ENCODE assay signal across 8 cellular contexts in genomic region chr1:2311184-2312032, GRCh38.
DNase-seq lines count a peak whose midpoint lies in the region; ATAC-seq and TF ChIP-seq lines count a peak whose summit lies in the region.

No MANE protein-coding gene starts in this region.

- POLR2A ChIA-PET in OCI-LY7 (lab: Charles Lee) = interaction anchor here (1.0 kb wide), 1 partner anchor 10 kb away, joined by 4 read pairs; no protein-coding TSS in a partner anchor

- no TSS peak for BruUV-seq in OCI-LY7 (replicated peaks; lab: Mats Ljungman, UMichigan)

- CTCF ChIA-PET in OCI-LY7 (lab: Charles Lee; ENCODE audit: unreplicated experiment) = no interaction called here

- H3K9me3 Mint-ChIP-seq in activated T-cell treated with anti-CD3 and anti-CD28 coated beads, Interleukin-2, amount 50 U/mL, for 24 hours = no peaks in the 10 kb centered on the region
- H3K9me3 Mint-ChIP-seq in osteocyte (ENCODE audit: unreplicated experiment) = no peaks in the 10 kb centered on the region

- 24% methylated on average over 20 to 21 of the region's 21 CpGs for WGBS in aorta, 2 donors

- no peaks in the 10 kb centered on the region for H3K9me2 ChIP-seq in OCI-LY7 (ENCODE audit: insufficient read depth, low read length)

- no peak overlapping the region for H2AFZ ChIP-seq in OCI-LY7 (ENCODE audit: low read length)

- H3K4me3 Mint-ChIP-seq in activated T-cell treated with anti-CD3 and anti-CD28 coated beads, Interleukin-2, amount 50 U/mL, for 24 hours = no peak overlapping the region
- H3K4me3 Mint-ChIP-seq in osteocyte (ENCODE audit: unreplicated experiment) = no peak overlapping the region

- peak; percentile 39 for DNase-seq in NCI-H1436 (lab: John Stamatoyannopoulos, UW)
- DNase-seq in NCI-H1436 treated with DMSO at 0.1 percent for 48 hours (lab: John Stamatoyannopoulos, UW) = no peak
- peak; percentile 68 for DNase-seq in OCI-LY7 (ENCODE audit: low spot score)
- DNase-seq in activated T-cell treated with anti-CD3 and anti-CD28 coated beads, Interleukin-2, amount 50 U/mL, for 24 hours = peak; percentile 72
- peak; percentile 34 for DNase-seq in fibroblast of gingiva (ENCODE audit: low read depth)
- DNase-seq in osteocyte (ENCODE audit: extremely low spot score, unreplicated experiment) = no peak
- peak; percentile 82 to 92 for DNase-seq in aorta

- H4K20me1 ChIP-seq in OCI-LY7 (ENCODE audit: insufficient read depth, low read length) = no peaks in the 10 kb centered on the region

- no peak overlapping the region for H3K27ac ChIP-seq in OCI-LY7 (ENCODE audit: low read depth, low read length, poor library complexity, severe bottlenecking)
- H3K27ac ChIP-seq in aorta (ENCODE audit: low read depth in 1 of 2, low read length in 2 of 2) = peak overlapping the region in 1 of 2 donors; percentile 21

- intact Hi-C loops in OCI-LY7 (cut with micrococcal nuclease; ENCODE audit: unreplicated experiment) (no loop called here), aorta (cut with DNase I) (loop anchor here (5.0 kb wide), 2 partner anchors 71 to 79 kb away; no protein-coding TSS in a partner anchor)

- TF ChIP-seq CTCF in OCI-LY7 (conservative IDR thresholded peaks at IDR 0.05; ENCODE audit: low read length) = peak; percentile 59
- peak; percentile 51 for TF ChIP-seq CTCF in osteocyte (IDR thresholded peaks at IDR 0.05)

- H3K36me3 ChIP-seq in OCI-LY7 (ENCODE audit: insufficient read depth, low read length) (no peaks in the 10 kb centered on the region), aorta (ENCODE audit: control insufficient read depth in 1 of 2, insufficient read depth in 2 of 2, low read length in 1 of 2) (peaks cover 0 to 3% of the 10 kb centered on the region in 2 donors)

- H3K9me3 ChIP-seq in OCI-LY7 (ENCODE audit: low read length) = no peaks in the 10 kb centered on the region
- H3K9me3 ChIP-seq in aorta (ENCODE audit: control insufficient read depth, low read length) = no peaks in the 10 kb centered on the region

- peaks cover 34% of the 10 kb centered on the region for H3K36me3 Mint-ChIP-seq in activated T-cell treated with anti-CD3 and anti-CD28 coated beads, Interleukin-2, amount 50 U/mL, for 24 hours (ENCODE audit: low read depth)
- H3K36me3 Mint-ChIP-seq in osteocyte (ENCODE audit: unreplicated experiment) = peaks cover 15% of the 10 kb centered on the region

- H3K79me2 ChIP-seq in OCI-LY7 (ENCODE audit: insufficient read depth, low read depth, low read length) = no peaks in the 10 kb centered on the region

- H3K4me1 ChIP-seq in OCI-LY7 (ENCODE audit: insufficient read depth, low read length, poor library complexity, severe bottlenecking) = peaks cover 3% of the 10 kb centered on the region
- H3K4me1 ChIP-seq in aorta (ENCODE audit: control insufficient read depth in 1 of 2, insufficient read depth in 2 of 2, low read length in 2 of 2) = no peaks in the 10 kb centered on the region

- H3K27ac Mint-ChIP-seq in activated T-cell treated with anti-CD3 and anti-CD28 coated beads, Interleukin-2, amount 50 U/mL, for 24 hours = peak overlapping the region; percentile 59
- H3K27ac Mint-ChIP-seq in osteocyte (ENCODE audit: unreplicated experiment) = peak overlapping the region; percentile 54

- no peak overlapping the region for H3K4me3 ChIP-seq in OCI-LY7 (ENCODE audit: low read depth, low read length, poor library complexity, severe bottlenecking)
- H3K4me3 ChIP-seq in aorta (ENCODE audit: low read length in 2 of 2) = no peak overlapping the region

- ATAC-seq in aorta (ENCODE audit: low FRiP score) = peak; percentile 45
- no peak for ATAC-seq in GM21360 (IDR thresholded peaks at IDR 0.05; ENCODE audit: unreplicated experiment)

- no peaks in the 10 kb centered on the region for H3K27me3 Mint-ChIP-seq in activated T-cell treated with anti-CD3 and anti-CD28 coated beads, Interleukin-2, amount 50 U/mL, for 24 hours
- H3K27me3 Mint-ChIP-seq in osteocyte (ENCODE audit: unreplicated experiment) = no peaks in the 10 kb centered on the region

- H3K4me2 ChIP-seq in OCI-LY7 (ENCODE audit: low read length) = no peak overlapping the region

- H3K4me1 Mint-ChIP-seq in activated T-cell treated with anti-CD3 and anti-CD28 coated beads, Interleukin-2, amount 50 U/mL, for 24 hours (ENCODE audit: low read depth) = peaks cover 14% of the 10 kb centered on the region
- H3K4me1 Mint-ChIP-seq in osteocyte (ENCODE audit: unreplicated experiment) = peaks cover 20% of the 10 kb centered on the region

- no peaks in the 10 kb centered on the region for H3K27me3 ChIP-seq in aorta (ENCODE audit: control insufficient read depth in 1 of 2, insufficient read depth in 2 of 2, low read length in 1 of 2)

Comparison
In these comparisons a context has a peak if more than half of its experiments do, and no peak if none do; other contexts are left out.
1. DNase-seq: peak in NCI-H1436 (single experiment), OCI-LY7 (single experiment), activated T-cell treated with anti-CD3 and anti-CD28 coated beads, Interleukin-2, amount 50 U/mL, for 24 hours (single experiment), fibroblast of gingiva (single experiment) and aorta (2 of 2); none in NCI-H1436 treated with DMSO at 0.1 percent for 48 hours (single experiment) and osteocyte (single experiment).